ENCODE assay signal across 8 cellular contexts in genomic region chr15:40441736-40442531, GRCh38. TPM values are rescaled to one million over a fixed set of nuclear protein-coding genes. Genes with fewer than 3 reads are reported as not detected.
DNase-seq lines count a peak whose midpoint lies in the region; ATAC-seq and TF ChIP-seq lines count a peak whose summit lies in the region.

No MANE protein-coding gene starts in this region.

- CTCF ChIA-PET in AG04449 (lab: Yijun Ruan, JAX) = interaction anchor here (1.2 to 4.8 kb wide), 4 partner anchors 9 to 98 kb away, joined by 3 to 25 read pairs (median 8); no protein-coding TSS in a partner anchor

- DNase-seq in AG04449 (ENCODE audit: low read depth, low spot score) (no peak), epithelial cell of proximal tubule (ENCODE audit: low read depth) (no peak), NCI-H774 (lab: John Stamatoyannopoulos, UW) (no peak), NCI-H2029 treated with DMSO at 0.1 percent for 48 hours (lab: John Stamatoyannopoulos, UW) (no peak)

- TF ChIP-seq CTCF in AG04449 (IDR thresholded peaks at IDR 0.05; ENCODE audit: insufficient read depth, low read length, missing control alignments) = peak; percentile 7
- no peak for TF ChIP-seq CTCF in VCaP (conservative IDR thresholded peaks at IDR 0.05)
- peak; percentile 6 for TF ChIP-seq CTCF in epithelial cell of proximal tubule (conservative IDR thresholded peaks at IDR 0.05; ENCODE audit: low read depth, low read length)
- no peak for TF ChIP-seq CTCF in neutrophil (IDR thresholded peaks at IDR 0.05)

- no peaks in the 10 kb centered on the region for H3K9me3 ChIP-seq in neutrophil

- peak overlapping the region; percentile 59; the same call in 1 of the 2 replicates for H3K27ac ChIP-seq in VCaP
- H3K27ac ChIP-seq in neutrophil = no peak overlapping the region

- POLR2A ChIA-PET in AG04449 (lab: Yijun Ruan, JAX) = no interaction called here

- no peaks in the 10 kb centered on the region for H3K36me3 ChIP-seq in neutrophil

- peaks cover 78% of the 10 kb centered on the region for H3K27me3 ChIP-seq in neutrophil

- ATAC-seq in GM19395 (IDR thresholded peaks at IDR 0.05; ENCODE audit: unreplicated experiment) (peak; percentile 4), GM19023 (IDR thresholded peaks at IDR 0.05; ENCODE audit: unreplicated experiment) (no peak)

- H3K4me1 ChIP-seq in neutrophil (ENCODE audit: control insufficient read depth in 1 of 2, insufficient read depth in 1 of 2, low read depth in 1 of 2, low read length in 1 of 2) = peaks cover 5 to 26% of the 10 kb centered on the region in 2 experiments

- H3K4me3 ChIP-seq in AG04449 (ENCODE audit: low read depth, low read length) (peak overlapping the region; percentile 67), epithelial cell of proximal tubule (ENCODE audit: low read depth, low read length) (peak overlapping the region; percentile 76), neutrophil (ENCODE audit: low read depth in 1 of 2, low read length in 1 of 2) (peak overlapping the region; percentile 64 to 68)

RNA-seq across cellular contexts. Expression of gene BAHD1, which starts 1.2 kb away (rescaled TPM):
- total RNA-seq in epithelial cell of proximal tubule = 14.0 and 15.7 TPM in 2 replicates

RNA-seq across cellular contexts. Expression of gene CHST14, which starts 28.9 kb away (rescaled TPM):
- 14.4 and 20.0 TPM in 2 replicates for total RNA-seq in epithelial cell of proximal tubule

RNA-seq across cellular contexts. Expression of gene IVD, which starts 36.3 kb away (rescaled TPM):
- total RNA-seq in epithelial cell of proximal tubule = 34.4 and 41.2 TPM in 2 replicates

RNA-seq across cellular contexts. Expression of gene KNSTRN, which starts 59.4 kb away (rescaled TPM):
- total RNA-seq in epithelial cell of proximal tubule = 54.7 and 107 TPM in 2 replicates

Comparison
In these comparisons a context has a peak if more than half of its experiments do, and no peak if none do; other contexts are left out.
1. CTCF ChIP-seq: peak in AG04449 (single experiment) and epithelial cell of proximal tubule (single experiment); none in VCaP (single experiment) and neutrophil (single experiment).
2. Peak in every context shown above with its lines, with median percentiles within 50 percentile points of each other: H3K4me3 ChIP-seq.